1 cellular context compared by ENCODE assay signal in genomic region chr12:122946690-122947271, GRCh38.
A peak's percentile ranks its signal among the peaks of the same experiment; 100 is the strongest.
TF ChIP-seq lines count a peak whose summit lies in the region.

No MANE protein-coding gene starts in this region.

TF ChIP-seq in HEK293, 187 proteins besides CTCF, POLR2A, EP300 and RAD21 (continued from another document and continues in another):
- no peak for TF ChIP-seq ZBTB49 (tag by site-specific recombination; IDR thresholded peaks at IDR 0.05; ENCODE audit: low read depth)
- TF ChIP-seq ZNF830 (tag by site-specific recombination; IDR thresholded peaks at IDR 0.05; ENCODE audit: low read depth): no peak
- no peak for TF ChIP-seq ZNF23 (tag by site-specific recombination; IDR thresholded peaks at IDR 0.05; ENCODE audit: borderline replicate concordance)
- TF ChIP-seq KLF8 (tag by site-specific recombination; IDR thresholded peaks at IDR 0.05): peak; percentile 76; the same call in 1 of the 2 replicates
- no peak for TF ChIP-seq ZNF518A (tag by site-specific recombination; conservative IDR thresholded peaks at IDR 0.05; ENCODE audit: low read depth)
- peak; percentile 63; the same call in 1 of the 2 replicates for TF ChIP-seq KLF9 (tag by site-specific recombination; IDR thresholded peaks at IDR 0.05; ENCODE audit: low read depth)
- TF ChIP-seq ZNF26 (tag by site-specific recombination; IDR thresholded peaks at IDR 0.05): no peak
- no peak for TF ChIP-seq ZNF596 (tag by site-specific recombination; IDR thresholded peaks at IDR 0.05)
- TF ChIP-seq ZNF2 (tag by site-specific recombination; IDR thresholded peaks at IDR 0.05): 0 out of 2 replicates have a peak, but pooled peaks have one; percentile 30
- no peak for TF ChIP-seq OVOL3 (tag by site-specific recombination; IDR thresholded peaks at IDR 0.05)
- no peak for TF ChIP-seq ZNF48 (tag by site-specific recombination; IDR thresholded peaks at IDR 0.05)
- TF ChIP-seq INSM2 (tag by site-specific recombination; IDR thresholded peaks at IDR 0.05): peak; percentile 84
- TF ChIP-seq ZNF704 (tag by site-specific recombination; IDR thresholded peaks at IDR 0.05): no peak
- TF ChIP-seq ZNF146 (tag by site-specific recombination; IDR thresholded peaks at IDR 0.05): no peak
- no peak for TF ChIP-seq ZBTB10 (tag by site-specific recombination; IDR thresholded peaks at IDR 0.05)
- TF ChIP-seq ATF2 (tag by site-specific recombination; IDR thresholded peaks at IDR 0.05; ENCODE audit: low read depth): no peak
- TF ChIP-seq ZNF639 (tag by site-specific recombination; IDR thresholded peaks at IDR 0.05): peak; percentile 89
- no peak for TF ChIP-seq ZNF785 (tag by site-specific recombination; IDR thresholded peaks at IDR 0.05)
- TF ChIP-seq PRDM6 (tag by site-specific recombination; IDR thresholded peaks at IDR 0.05): no peak
- no peak for TF ChIP-seq ZNF211 (tag by site-specific recombination; IDR thresholded peaks at IDR 0.05; ENCODE audit: low read depth)
- TF ChIP-seq ZNF391 (tag by site-specific recombination; IDR thresholded peaks at IDR 0.05; ENCODE audit: borderline replicate concordance, low read depth): no peak
- no peak for TF ChIP-seq ZNF239 (tag by site-specific recombination; IDR thresholded peaks at IDR 0.05)
- no peak for TF ChIP-seq MZF1 (tag by site-specific recombination; IDR thresholded peaks at IDR 0.05; ENCODE audit: borderline replicate concordance)
- TF ChIP-seq ZNF214 (tag by site-specific recombination; IDR thresholded peaks at IDR 0.05; ENCODE audit: borderline replicate concordance): no peak
- TF ChIP-seq ZNF112 (tag by site-specific recombination; IDR thresholded peaks at IDR 0.05): no peak
- no peak for TF ChIP-seq ZNF311 (tag by site-specific recombination; IDR thresholded peaks at IDR 0.05; ENCODE audit: borderline replicate concordance)
- peak; percentile 93 for TF ChIP-seq KLF17 (tag by site-specific recombination; IDR thresholded peaks at IDR 0.05)
- TF ChIP-seq ZNF404 (tag by site-specific recombination; IDR thresholded peaks at IDR 0.05): no peak
- TF ChIP-seq ZNF561 (tag by site-specific recombination; IDR thresholded peaks at IDR 0.05; ENCODE audit: borderline replicate concordance): no peak
- TF ChIP-seq SCRT2 (tag by site-specific recombination; IDR thresholded peaks at IDR 0.05): peak; percentile 31; the same call in 1 of the 2 replicates
- TF ChIP-seq ZNF324 (tag by site-specific recombination; IDR thresholded peaks at IDR 0.05): no peak
- TF ChIP-seq TRIM28 (IDR thresholded peaks at IDR 0.05; ENCODE audit: borderline replicate concordance, low read length): no peak
- no peak for TF ChIP-seq ZNF792 (tag by site-specific recombination; IDR thresholded peaks at IDR 0.05)
- no peak for TF ChIP-seq BCL6B (tag by site-specific recombination; IDR thresholded peaks at IDR 0.05)
